ENCODE assay signal across 8 cellular contexts in genomic region chr3:37546876-37547275, GRCh38.
DNase-seq lines count a peak whose midpoint lies in the region; ATAC-seq and TF ChIP-seq lines count a peak whose summit lies in the region.

No MANE protein-coding gene starts in this region.

- in situ Hi-C loops in IMR-90 (cut with MboI; ENCODE audit: low sequenced_read_pairs) = no loop called here

- no peak overlapping the region for H3K4me3 ChIP-seq in IMR-90 (ENCODE audit: insufficient read depth, low read depth, low read length)
- H3K4me3 ChIP-seq in cardiac fibroblast (replicated peaks in 1 of 2; ENCODE audit: low read depth in 2 of 2, low read length in 2 of 2) = no peak overlapping the region
- no peak overlapping the region for H3K4me3 ChIP-seq in mesendoderm (ENCODE audit: low read length)

- H3K4ac ChIP-seq in IMR-90 (ENCODE audit: low read depth, low read length) (no peak overlapping the region), mesendoderm (ENCODE audit: low read depth, low read length) (no peak overlapping the region)

- H3K9me3 ChIP-seq in IMR-90 (ENCODE audit: control insufficient read depth, insufficient read depth, low read length) = no peaks in the 10 kb centered on the region

- H3K27ac Mint-ChIP-seq in natural killer cell treated with Interleukin-12 subunit alpha and Interleukin-12 subunit beta and Interleukin-15 and Interleukin-18, amount 100 ng/mL, for 72 hours = no peak overlapping the region

- no peaks in the 10 kb centered on the region for H3K4me1 ChIP-seq in IMR-90 (ENCODE audit: control insufficient read depth, insufficient read depth, low read length)
- H3K4me1 ChIP-seq in mesendoderm (ENCODE audit: control insufficient read depth, low read depth, low read length) = no peaks in the 10 kb centered on the region

- dilution Hi-C loops in IMR-90 (cut with HindIII; ENCODE audit: low sequenced_read_pairs, unreplicated experiment) = no loop called here

- peaks cover 5% of the 10 kb centered on the region for H3K27me3 ChIP-seq in IMR-90 (ENCODE audit: control insufficient read depth, insufficient read depth, low read length)
- no peaks in the 10 kb centered on the region for H3K27me3 ChIP-seq in mesendoderm (ENCODE audit: insufficient read depth, low read length, poor library complexity)

- H3K79me1 ChIP-seq in IMR-90 (ENCODE audit: low read depth in 1 of 2, low read length in 2 of 2) (no peaks in the 10 kb centered on the region), mesendoderm (ENCODE audit: low read length) (no peaks in the 10 kb centered on the region)

- H2AK9ac ChIP-seq in IMR-90 (replicated peaks; ENCODE audit: low read depth, low read length, poor library complexity) = no peak overlapping the region

- H3K9me3 Mint-ChIP-seq in natural killer cell treated with Interleukin-12 subunit alpha and Interleukin-12 subunit beta and Interleukin-15 and Interleukin-18, amount 100 ng/mL, for 72 hours = no peaks in the 10 kb centered on the region

- H2BK15ac ChIP-seq in IMR-90 (ENCODE audit: low read depth, low read length) (no peak overlapping the region), mesendoderm (replicated peaks; ENCODE audit: low read depth) (no peak overlapping the region)

- H4K20me1 ChIP-seq in IMR-90 (ENCODE audit: insufficient read depth, low read length) = no peaks in the 10 kb centered on the region

- no peak overlapping the region for H4K91ac ChIP-seq in IMR-90 (ENCODE audit: insufficient read depth, low read depth, low read length)

- BruUV-seq in IMR-90 (replicated peaks; lab: Mats Ljungman, UMichigan) = no TSS peak

- H2BK20ac ChIP-seq in IMR-90 (ENCODE audit: low read depth, low read length) = no peak overlapping the region

- H3K36me3 ChIP-seq in IMR-90 (ENCODE audit: control insufficient read depth, insufficient read depth, low read length) (no peaks in the 10 kb centered on the region), mesendoderm (ENCODE audit: control insufficient read depth, insufficient read depth, low read length) (no peaks in the 10 kb centered on the region)

- no peak overlapping the region for H3K56ac ChIP-seq in IMR-90 (ENCODE audit: extremely low read depth, insufficient read depth, low read length)
- H3K56ac ChIP-seq in mesendoderm (ENCODE audit: low read length) = no peak overlapping the region

- no peak for TF ChIP-seq POLR2A in IMR-90 (IDR thresholded peaks at IDR 0.05; ENCODE audit: low read depth, low read length)

- H3K79me2 ChIP-seq in mesendoderm (ENCODE audit: control insufficient read depth, insufficient read depth, low read length) = no peaks in the 10 kb centered on the region

- H3K4me1 Mint-ChIP-seq in natural killer cell treated with Interleukin-12 subunit alpha and Interleukin-12 subunit beta and Interleukin-15 and Interleukin-18, amount 100 ng/mL, for 72 hours (ENCODE audit: low read depth in 2 of 2) = no peaks in the 10 kb centered on the region

- no peak overlapping the region for H3K4me3 Mint-ChIP-seq in natural killer cell treated with Interleukin-12 subunit alpha and Interleukin-12 subunit beta and Interleukin-15 and Interleukin-18, amount 100 ng/mL, for 72 hours

- peak; percentile 62 for ATAC-seq in IMR-90 (ENCODE audit: low read depth)
- ATAC-seq in natural killer cell treated with Interleukin-12 subunit alpha and Interleukin-12 subunit beta and Interleukin-15 and Interleukin-18, amount 100 ng/mL, for 72 hours = no peak
- no peak for ATAC-seq in GM21576 (IDR thresholded peaks at IDR 0.05; ENCODE audit: unreplicated experiment)

- intact Hi-C loops in IMR-90 (cut with micrococcal nuclease) = no loop called here

- H3K4me2 ChIP-seq in IMR-90 (ENCODE audit: low read depth, low read length) (no peak overlapping the region), mesendoderm (ENCODE audit: low read length) (no peak overlapping the region)

- POLR2A ChIA-PET in IMR-90 (lab: Charles Lee; ENCODE audit: unreplicated experiment) = no interaction called here

- TF ChIP-seq CTCF in IMR-90 (conservative IDR thresholded peaks at IDR 0.05; ENCODE audit: low read depth, low read length) (0 out of 2 replicates have a peak, but pooled peaks have one; percentile 8), cardiac fibroblast (IDR thresholded peaks at IDR 0.05; ENCODE audit: low read depth, low read length) (peak; percentile 7)

- H2AK5ac ChIP-seq in IMR-90 (ENCODE audit: low read depth, low read length) (no peak overlapping the region), mesendoderm (ENCODE audit: low read length) (no peak overlapping the region)

- no peak overlapping the region for H4K5ac ChIP-seq in IMR-90 (ENCODE audit: low read depth, low read length)
- no peak overlapping the region for H4K5ac ChIP-seq in mesendoderm (ENCODE audit: low read length)

- H3K9ac ChIP-seq in IMR-90 (ENCODE audit: low read depth, low read length) (no peak overlapping the region), mesendoderm (ENCODE audit: low read length) (no peak overlapping the region)

- DNase-seq in ELR (ENCODE audit: low read depth) (peak; percentile 36), IMR-90 (peak; percentile 19), cardiac fibroblast (ENCODE audit: low read depth in 2 of 2) (peak; percentile 43 to 61), mesendoderm (peak; percentile 63), NK-92 (lab: John Stamatoyannopoulos, UW; ENCODE audit: unreplicated experiment) (no peak)
- DNase-seq in activated CD4-positive, alpha-beta T cell treated with anti-CD3 and anti-CD28 coated beads, Interleukin-2, amount 50 U/mL, for 1 hour = no peak
- no peak for DNase-seq in natural killer cell treated with Interleukin-12 subunit alpha and Interleukin-12 subunit beta and Interleukin-15 and Interleukin-18, amount 100 ng/mL, for 72 hours (ENCODE audit: low spot score)

- no peak overlapping the region for H3K18ac ChIP-seq in IMR-90 (ENCODE audit: low read depth, low read length)
- no peak overlapping the region for H3K18ac ChIP-seq in mesendoderm (ENCODE audit: low read length)

- H3K27me3 Mint-ChIP-seq in natural killer cell treated with Interleukin-12 subunit alpha and Interleukin-12 subunit beta and Interleukin-15 and Interleukin-18, amount 100 ng/mL, for 72 hours = peaks cover 0 to 6% of the 10 kb centered on the region in 2 donors

- no peaks in the 10 kb centered on the region; the same call in 1 of the 2 replicates for H3K9me1 ChIP-seq in IMR-90 (ENCODE audit: insufficient read depth, low read length)

- H3K14ac ChIP-seq in IMR-90 (replicated peaks; ENCODE audit: low read depth, low read length) = no peak overlapping the region

- no CpG with 5 or more reads among the region's 3 CpGs for WGBS in IMR-90 (ENCODE audit: extremely low coverage in 2 of 2, insufficient read length in 1 of 2), 2 experiments
- WGBS in mesendoderm (ENCODE audit: extremely low coverage, insufficient coverage, low lambda C conversion rate) = no CpG with 5 or more reads among the region's 3 CpGs

- H2AFZ ChIP-seq in IMR-90 (replicated peaks; ENCODE audit: low read length, poor library complexity) = no peak overlapping the region

- H3K23ac ChIP-seq in IMR-90 (ENCODE audit: low read depth, low read length) = no peak overlapping the region
- no peak overlapping the region for H3K23ac ChIP-seq in mesendoderm (ENCODE audit: low read length)

- H3K27ac ChIP-seq in IMR-90 (ENCODE audit: insufficient read depth, low read length) (no peak overlapping the region), mesendoderm (ENCODE audit: low read depth, low read length) (no peak overlapping the region)

- H4K8ac ChIP-seq in IMR-90 (ENCODE audit: low read depth in 2 of 2, low read length in 2 of 2) (no peak overlapping the region), mesendoderm (ENCODE audit: low read depth, low read length) (no peak overlapping the region)

- H2BK120ac ChIP-seq in IMR-90 (ENCODE audit: low read depth, low read length) = no peak overlapping the region
- H2BK120ac ChIP-seq in mesendoderm (ENCODE audit: low read depth, low read length) = no peak overlapping the region

- TF ChIP-seq RAD21 in IMR-90 (IDR thresholded peaks at IDR 0.05; ENCODE audit: low read length) = no peak

- H3K36me3 Mint-ChIP-seq in natural killer cell treated with Interleukin-12 subunit alpha and Interleukin-12 subunit beta and Interleukin-15 and Interleukin-18, amount 100 ng/mL, for 72 hours = no peaks in the 10 kb centered on the region

- H2BK5ac ChIP-seq in IMR-90 (ENCODE audit: low read depth, low read length, poor library complexity, severe bottlenecking) = no peak overlapping the region
- H2BK5ac ChIP-seq in mesendoderm (ENCODE audit: low read length) = no peak overlapping the region

- CTCF ChIA-PET in IMR-90 (lab: Yijun Ruan, JAX) = no interaction called here

TF ChIP-seq in IMR-90, 13 proteins besides CTCF, POLR2A, EP300 and RAD21:
- no peak for TF ChIP-seq RFX5 (IDR thresholded peaks at IDR 0.05; ENCODE audit: low read depth, low read length)
- no peak for TF ChIP-seq SMC3 (IDR thresholded peaks at IDR 0.05; ENCODE audit: low read depth, low read length)
- TF ChIP-seq FOS (IDR thresholded peaks at IDR 0.05; ENCODE audit: low read depth, low read length) = no peak
- no peak for TF ChIP-seq NFE2L2 (IDR thresholded peaks at IDR 0.05; ENCODE audit: low read depth, low read length)

Comparison
In these comparisons a context has a peak if more than half of its experiments do, and no peak if none do; other contexts are left out.
1. DNase-seq: peak in ELR (single experiment), IMR-90 (single experiment), cardiac fibroblast (2 of 2) and mesendoderm (single experiment); none in NK-92 (single experiment), activated CD4-positive, alpha-beta T cell treated with anti-CD3 and anti-CD28 coated beads, Interleukin-2, amount 50 U/mL, for 1 hour (single experiment) and natural killer cell treated with Interleukin-12 subunit alpha and Interleukin-12 subunit beta and Interleukin-15 and Interleukin-18, amount 100 ng/mL, for 72 hours (single experiment).